8 cellular contexts compared by ENCODE assay signal in the genomic region with DNA sequence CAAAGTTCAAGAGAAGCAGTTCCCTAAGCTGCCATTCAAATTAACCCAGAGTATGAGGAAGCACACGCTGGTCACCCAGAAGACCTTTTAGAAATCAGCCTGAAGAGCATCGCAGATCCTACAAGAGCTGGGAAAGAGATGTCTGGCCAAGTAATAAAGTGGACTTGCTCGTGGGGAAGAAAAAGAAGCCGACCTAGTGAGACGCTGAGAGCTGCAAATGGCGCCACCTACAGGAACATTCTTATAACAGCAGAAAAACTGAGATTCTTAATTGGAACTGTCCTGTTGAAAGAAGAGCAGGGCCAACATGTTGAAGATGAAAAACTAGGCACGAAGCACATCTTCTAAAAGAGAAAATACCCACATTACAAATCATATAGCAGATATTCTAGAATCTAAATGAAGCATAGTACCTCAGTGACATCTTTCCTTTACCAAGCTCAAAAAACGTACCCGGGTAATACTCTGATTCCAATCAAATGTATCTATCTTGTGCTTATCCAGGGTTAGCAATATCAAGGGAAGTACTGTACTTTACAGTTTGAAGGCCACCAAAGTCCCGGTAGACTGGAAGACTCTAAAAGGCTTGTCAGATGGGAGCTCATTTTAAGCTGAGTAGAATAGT. TPM values are rescaled to one million over a fixed set of nuclear protein-coding genes. Genes with fewer than 3 reads are reported as not detected.
A peak's percentile ranks its signal among the peaks of the same experiment; 100 is the strongest.
DNase-seq lines count a peak whose midpoint lies in the region; ATAC-seq and TF ChIP-seq lines count a peak whose summit lies in the region.

No MANE protein-coding gene starts in this region.

- H3K27me3 Mint-ChIP-seq in endodermal cell (ENCODE audit: insufficient read depth): peaks cover 2% of the 10 kb centered on the region
- no peaks in the 10 kb centered on the region for H3K27me3 Mint-ChIP-seq in mesothelial cell of epicardium (ENCODE audit: low read depth)

- no peak overlapping the region for H3K4me3 ChIP-seq in endodermal cell (ENCODE audit: low read length)

- H3K9me3 ChIP-seq in endodermal cell (ENCODE audit: control insufficient read depth, low read length): no peaks in the 10 kb centered on the region

- H3K4me3 Mint-ChIP-seq in endodermal cell (no peak overlapping the region), mesothelial cell of epicardium (no peak overlapping the region)

- H3K27me3 ChIP-seq in endodermal cell (ENCODE audit: control insufficient read depth, insufficient read depth, low read length, poor library complexity, severe bottlenecking): no peaks in the 10 kb centered on the region

- no peak overlapping the region for H3K27ac ChIP-seq in endodermal cell (ENCODE audit: low read depth, low read length)
- peak overlapping the region; percentile 66 for H3K27ac ChIP-seq in substantia nigra (ENCODE audit: low read depth, low read length, poor library complexity, severe bottlenecking)

- H3K36me3 Mint-ChIP-seq in endodermal cell (ENCODE audit: low read depth): no peaks in the 10 kb centered on the region
- no peaks in the 10 kb centered on the region for H3K36me3 Mint-ChIP-seq in mesothelial cell of epicardium

- no peaks in the 10 kb centered on the region for H3K36me3 ChIP-seq in endodermal cell (ENCODE audit: control insufficient read depth, insufficient read depth, low read length)

- H3K4me1 ChIP-seq in endodermal cell (ENCODE audit: control insufficient read depth, insufficient read depth, low read length): no peaks in the 10 kb centered on the region

- H3K9me3 Mint-ChIP-seq in endodermal cell: no peaks in the 10 kb centered on the region
- H3K9me3 Mint-ChIP-seq in mesothelial cell of epicardium: no peaks in the 10 kb centered on the region

- ATAC-seq in HG02884 (IDR thresholded peaks at IDR 0.05; ENCODE audit: unreplicated experiment) (peak; percentile 45), HG02642 (IDR thresholded peaks at IDR 0.05; ENCODE audit: poor library complexity, unreplicated experiment) (no peak)

- H3K4me1 Mint-ChIP-seq in endodermal cell (peaks cover 24% of the 10 kb centered on the region), mesothelial cell of epicardium (peaks cover 46% of the 10 kb centered on the region)

- peak; percentile 87 for TF ChIP-seq CTCF in endodermal cell (conservative IDR thresholded peaks at IDR 0.05)
- TF ChIP-seq CTCF in mesothelial cell of epicardium (IDR thresholded peaks at IDR 0.05; ENCODE audit: unreplicated experiment): peak; percentile 86

- WGBS in endodermal cell (ENCODE audit: insufficient coverage in 1 of 2, insufficient read length in 1 of 2), 2 experiments: 36 to 62% methylated on average over 5 to 10 of the region's 10 CpGs

- H3K9ac ChIP-seq in endodermal cell (ENCODE audit: extremely low read depth, low read length, poor library complexity, severe bottlenecking): no peak overlapping the region

- peak; percentile 56 for DNase-seq in D341Med (ENCODE audit: low spot score)
- peak; percentile 75 for DNase-seq in NCI-H460 (ENCODE audit: extremely low read depth, low read depth)
- DNase-seq in activated CD4-positive, alpha-beta T cell treated with anti-CD3 and anti-CD28 coated beads, Interleukin-2, amount 50 U/mL, for 48 hours: peak; percentile 34 to 50
- DNase-seq in endodermal cell: peak; percentile 74
- peak in 1 of 2 experiments; percentile 54 for DNase-seq in mesothelial cell of epicardium (ENCODE audit: low spot score in 2 of 2, unreplicated experiment in 2 of 2)
- DNase-seq in substantia nigra (lab: John Stamatoyannopoulos, UW): peak in 32 of 49 donors; percentile 7 to 74 (median 36)

- no peak overlapping the region for H3K27ac Mint-ChIP-seq in endodermal cell
- no peak overlapping the region for H3K27ac Mint-ChIP-seq in mesothelial cell of epicardium

RNA-seq across cellular contexts. Expression of gene GNAQ, which starts 3.9 kb away (rescaled TPM):
- 28.6 and 29.2 TPM in 2 replicates for total RNA-seq in NCI-H460 (2014; rRNA removed; shearing (Covaris generic))
- polyA plus RNA-seq in NCI-H460 (2014; cell fraction: nucleus; rRNA removed): 10.3 and 17.5 TPM in 2 replicates
- total RNA-seq in endodermal cell (10 to 100 TPM; 46.0 to 57.6 TPM), mesothelial cell of epicardium (44.4 to 47.0 TPM (median 46.9 TPM) in 3 replicates)
- 28.8 TPM for polyA plus RNA-seq in endodermal cell (2013, experiment 1 of 2)
- polyA plus RNA-seq in endodermal cell (2013, experiment 2 of 2): 32.1 TPM
